Comparison of ENCODE assay signal across 8 cellular contexts in genomic region chr12:85036736-85037135, GRCh38. TPM values are rescaled to one million over a fixed set of nuclear protein-coding genes. Genes with fewer than 3 reads are reported as not detected.
A peak's percentile ranks its signal among the peaks of the same experiment; 100 is the strongest.
DNase-seq lines count a peak whose midpoint lies in the region; ATAC-seq and TF ChIP-seq lines count a peak whose summit lies in the region.

No MANE protein-coding gene starts in this region.

- no peaks in the 10 kb centered on the region for H3K36me3 Mint-ChIP-seq in HFFc6 (ENCODE audit: low read depth)
- H3K36me3 Mint-ChIP-seq in mesothelial cell of epicardium = no peaks in the 10 kb centered on the region

- H3K4me1 Mint-ChIP-seq in HFFc6 (ENCODE audit: low read depth) = peaks cover 7% of the 10 kb centered on the region; the same call in 1 of the 2 replicates
- H3K4me1 Mint-ChIP-seq in mesothelial cell of epicardium = peaks cover 3% of the 10 kb centered on the region

- H3K27me3 ChIP-seq in AG04450 (ENCODE audit: control insufficient read depth, insufficient read depth, low read length) = no peaks in the 10 kb centered on the region
- H3K27me3 ChIP-seq in adipocyte (replicated peaks; ENCODE audit: control insufficient read depth, insufficient read depth, low read length) = no peaks in the 10 kb centered on the region

- peak overlapping the region; percentile 92 for H3K4me3 Mint-ChIP-seq in HFFc6
- H3K4me3 Mint-ChIP-seq in mesothelial cell of epicardium = peak overlapping the region; percentile 91

- no peaks in the 10 kb centered on the region for H3K9me3 ChIP-seq in AG04450 (ENCODE audit: control insufficient read depth, insufficient read depth, low read length)
- H3K9me3 ChIP-seq in adipocyte (ENCODE audit: control insufficient read depth, low read length) = no peaks in the 10 kb centered on the region

- H3K4me3 ChIP-seq in AG04450 (ENCODE audit: low read depth, low read length) (peak overlapping the region; percentile 71), adipocyte (ENCODE audit: low read length) (peak overlapping the region; percentile 95)

- H3K9me3 Mint-ChIP-seq in HFFc6 (no peaks in the 10 kb centered on the region), mesothelial cell of epicardium (no peaks in the 10 kb centered on the region)

- peaks cover 2% of the 10 kb centered on the region for H3K4me1 ChIP-seq in adipocyte (ENCODE audit: control insufficient read depth, insufficient read depth, low read length)

- no peaks in the 10 kb centered on the region for H3K36me3 ChIP-seq in adipocyte (ENCODE audit: control insufficient read depth, insufficient read depth, low read length, severe bottlenecking)

- DNase-seq in AG04450 (ENCODE audit: low read depth, low spot score) = no peak
- no peak for DNase-seq in HFFc6
- DNase-seq in adipocyte (ENCODE audit: low read depth) = no peak
- DNase-seq in mesothelial cell of epicardium (ENCODE audit: low spot score in 2 of 2, unreplicated experiment in 2 of 2) = no peak
- no peak for DNase-seq in NCI-H446 treated with DMSO at 0.1 percent for 48 hours (lab: John Stamatoyannopoulos, UW)
- DNase-seq in hepatic stellate cell (ENCODE audit: low spot score) = no peak

- ATAC-seq in GM19463 (IDR thresholded peaks at IDR 0.05; ENCODE audit: unreplicated experiment) (no peak), GM18519 (IDR thresholded peaks at IDR 0.05; ENCODE audit: low FRiP score, unreplicated experiment) (no peak)

- H3K27me3 Mint-ChIP-seq in HFFc6 (ENCODE audit: insufficient read depth) (no peaks in the 10 kb centered on the region; the same call in 1 of the 2 replicates), mesothelial cell of epicardium (ENCODE audit: low read depth) (peaks cover 12% of the 10 kb centered on the region)

- H3K9ac ChIP-seq in adipocyte (ENCODE audit: low read length) = peak overlapping the region; percentile 66

- CTCF ChIA-PET in AG04450 (lab: Charles Lee) = interaction anchor here (1.5 to 13.6 kb wide), 3 partner anchors 21 to 161 kb away, joined by 3 to 497 read pairs (median 7); no protein-coding TSS in a partner anchor

- TF ChIP-seq CTCF in AG04450 (IDR thresholded peaks at IDR 0.05; ENCODE audit: low read depth, low read length) (no peak), HFFc6 (IDR thresholded peaks at IDR 0.05) (no peak), mesothelial cell of epicardium (IDR thresholded peaks at IDR 0.05; ENCODE audit: unreplicated experiment) (no peak)

- H3K27ac ChIP-seq in AG04450 (ENCODE audit: low read depth, low read length) = no peak overlapping the region

- POLR2A ChIA-PET in AG04450 (lab: Yijun Ruan, JAX) = no interaction called here

- H3K27ac Mint-ChIP-seq in HFFc6 = peak overlapping the region; percentile 82
- H3K27ac Mint-ChIP-seq in mesothelial cell of epicardium = peak overlapping the region; percentile 92

RNA-seq across cellular contexts. Expression of gene LRRIQ1, which starts 0.6 kb away (rescaled TPM):
- 0.15 and 0.58 TPM in 2 replicates for polyA plus RNA-seq in AG04450 (2011; rRNA removed)
- 0.26 TPM in 1 of 2 replicates, not detected in the other for polyA minus RNA-seq in AG04450 (2011; rRNA and poly(A)+ RNA removed)
- under 1 TPM in 2 of 6 experiments, not detected in 4; 0.21 to 0.57 TPM for total RNA-seq in HFFc6 (2021; fragmentation: NEBNext Ultra II Directional; extraction: Animal tissue kit (Norgen Biotek cat#: 25700))
- 3.8 to 4.2 TPM (median 4.0 TPM) in 3 replicates for total RNA-seq in mesothelial cell of epicardium

RNA-seq across cellular contexts. Expression of gene TSPAN19, which starts 0.7 kb away (rescaled TPM):
- polyA plus RNA-seq in AG04450 (2011; rRNA removed) = not detected in 2 replicates
- not detected in 2 replicates for polyA minus RNA-seq in AG04450 (2011; rRNA and poly(A)+ RNA removed)
- total RNA-seq in HFFc6 (2021; fragmentation: NEBNext Ultra II Directional; extraction: Animal tissue kit (Norgen Biotek cat#: 25700)) = not detected
- total RNA-seq in mesothelial cell of epicardium = 0.31 to 0.66 TPM (median 0.51 TPM) in 3 replicates
